11 cellular contexts compared by ENCODE assay signal in genomic region chr19:14555918-14556661, GRCh38. TPM values are rescaled to one million over a fixed set of nuclear protein-coding genes. Genes with fewer than 3 reads are reported as not detected.
DNase-seq lines count a peak whose midpoint lies in the region; ATAC-seq, FAIRE-seq and TF ChIP-seq lines count a peak whose summit lies in the region.
"Had no signal": no experiment of that assay in that cellular context is flagged by ENCODE, and none has a peak within 500 bp of the region (broad histone marks: within the 10 kb centered on the region; RNA-seq: fewer than 3 reads in every experiment).

No MANE protein-coding gene starts in this region.

- H4K5ac ChIP-seq in H1 (ENCODE audit: insufficient read length, low read depth, low read length) = no peak overlapping the region

- H3K9ac ChIP-seq in H1 (replicated peaks in 1 of 4; ENCODE audit: extremely low read depth in 1 of 4, low read depth in 3 of 4, low read length in 3 of 4) (no peak overlapping the region), skeletal muscle satellite cell (ENCODE audit: low read depth, low read length) (no peak overlapping the region)

- no peak overlapping the region for H2AFZ ChIP-seq in H1 (ENCODE audit: low read length)

- no peak for ATAC-seq in activated CD4-positive, alpha-beta T cell treated with anti-CD3 and anti-CD28 coated beads for 36 hours
- ATAC-seq in HG03159 (IDR thresholded peaks at IDR 0.05; ENCODE audit: unreplicated experiment) = no peak

- no peak overlapping the region for H2BK120ac ChIP-seq in H1 (replicated peaks; ENCODE audit: low read depth, low read length)

- no peak for TF ChIP-seq EP300 in H1 (IDR thresholded peaks at IDR 0.05; ENCODE audit: borderline replicate concordance in 1 of 2, low read depth in 2 of 2, low read length in 2 of 2)

- no peak overlapping the region for H2BK15ac ChIP-seq in H1 (ENCODE audit: low read length)

- no peak overlapping the region for H3K18ac ChIP-seq in H1 (ENCODE audit: extremely low read depth, low read length)

- no peak overlapping the region for H2BK12ac ChIP-seq in H1 (ENCODE audit: low read depth, low read length)

- H3K23ac ChIP-seq in H1 (ENCODE audit: insufficient read length) = no peak overlapping the region

- H3K27ac ChIP-seq in H1 (ENCODE audit: low read depth, low read length) = no peak overlapping the region
- no peak overlapping the region for H3K27ac ChIP-seq in small intestine (ENCODE audit: low read depth in 1 of 2, low read length in 1 of 2)

- H3K4me2 ChIP-seq in H1 (ENCODE audit: insufficient read depth in 1 of 2, low read depth in 2 of 2, low read length in 2 of 2) (no peak overlapping the region), skeletal muscle satellite cell (ENCODE audit: low read length) (peak overlapping the region; percentile 85)

- H3K9me3 Mint-ChIP-seq in activated CD4-positive, alpha-beta T cell treated with anti-CD3 and anti-CD28 coated beads for 36 hours (ENCODE audit: low read depth) = no peaks in the 10 kb centered on the region

- peak; percentile 12 for FAIRE-seq in RCC 7860 (lab: Jason Lieb, UNC)
- no peak for FAIRE-seq in H1 (lab: Jason Lieb, UNC)
- no peak for FAIRE-seq in small intestine (lab: Jason Lieb, UNC)
- FAIRE-seq: A204.1 had no signal

- CTCF ChIA-PET in activated CD4-positive, alpha-beta T cell treated with anti-CD3 and anti-CD28 coated beads for 36 hours (lab: Charles Lee) = interaction anchor here (0.6 to 3.9 kb wide), 16 partner anchors 10 to 1828 kb away, joined by 3 to 31 read pairs (median 5); partner anchors contain the start of genes NDUFB7 and ZNF333
- CTCF ChIA-PET in H1 (lab: Charles Lee; ENCODE audit: partially characterized antibody) = interaction anchor here (0.6 to 6.3 kb wide), 19 partner anchors 8 to 131 kb away, joined by 3 to 47 read pairs (median 4); partner anchors contain the start of genes DNAJB1, GIPC1 and NDUFB7

- H3K4me3 ChIP-seq in H1 (ENCODE audit: extremely low read depth in 1 of 4, insufficient read depth in 2 of 4, low read depth in 3 of 4, low read length in 4 of 4) (no peak overlapping the region), skeletal muscle satellite cell (ENCODE audit: low read length) (no peak overlapping the region), small intestine (ENCODE audit: low read depth in 1 of 2, low read length in 2 of 2) (no peak overlapping the region)

- H3K56ac ChIP-seq in H1 (replicated peaks; ENCODE audit: insufficient read length, low read depth, low read length) = no peak overlapping the region

- peaks cover 12% of the 10 kb centered on the region for H3K79me1 ChIP-seq in H1 (ENCODE audit: low read depth, low read length)

- no peaks in the 10 kb centered on the region for H3K36me3 ChIP-seq in H1 (ENCODE audit: control insufficient read depth in 2 of 4, insufficient read depth in 4 of 4, low read length in 3 of 4)
- H3K36me3 ChIP-seq in skeletal muscle satellite cell (ENCODE audit: insufficient read depth, low read length) = no peaks in the 10 kb centered on the region
- H3K36me3 ChIP-seq in small intestine (ENCODE audit: control insufficient read depth in 2 of 2, insufficient read depth in 2 of 2, low read length in 2 of 2) = no peaks in the 10 kb centered on the region

- H3K14ac ChIP-seq in H1 (ENCODE audit: insufficient read length) = no peak overlapping the region

- H4K20me1 ChIP-seq in H1 (replicated peaks in 1 of 2; ENCODE audit: control insufficient read depth in 1 of 2, insufficient read depth in 2 of 2, low read length in 2 of 2) = peaks cover 7 to 18% of the 10 kb centered on the region in 2 experiments

- H4K91ac ChIP-seq in H1 (replicated peaks; ENCODE audit: insufficient read length, low read length) = no peak overlapping the region

- peak; percentile 37 for DNase-seq in activated CD4-positive, alpha-beta T cell treated with anti-CD3 and anti-CD28 coated beads for 36 hours
- DNase-seq in activated CD4-positive, alpha-beta T cell treated with anti-CD3 and anti-CD28 coated beads for 4 hours = no peak
- DNase-seq in RCC 7860 (ENCODE audit: low spot score) (peak; percentile 63), H1 (ENCODE audit: low read depth in 1 of 2, low spot score in 2 of 2) (no peak), NCI-H526 (lab: John Stamatoyannopoulos, UW) (no peak), small intestine (no peak)

- no peak for TF ChIP-seq RAD21 in H1 (IDR thresholded peaks at IDR 0.05 in 1 of 2, conservative IDR thresholded peaks at IDR 0.05 in 1 of 2; ENCODE audit: low read depth in 2 of 2, low read length in 2 of 2)

- peak overlapping the region; percentile 45 for H3K27ac Mint-ChIP-seq in activated CD4-positive, alpha-beta T cell treated with anti-CD3 and anti-CD28 coated beads for 36 hours

- peaks cover 3% of the 10 kb centered on the region for H3K36me3 Mint-ChIP-seq in activated CD4-positive, alpha-beta T cell treated with anti-CD3 and anti-CD28 coated beads for 36 hours (ENCODE audit: low read depth)

- 90% methylated on average over 12 of the region's 12 CpGs; no CpG with 5 or more reads in 1 of the 2 experiments for WGBS in H1 (ENCODE audit: extremely low coverage in 1 of 2, insufficient coverage in 1 of 2, insufficient read length in 1 of 2, insufficient replicate concordance in 2 of 2, low coverage in 1 of 2, low lambda C conversion rate in 2 of 2, missing lambda C conversion rate in 1 of 2), 2 experiments
- 76 to 82% (median 80%) methylated on average over 12 of the region's 12 CpGs for WGBS in small intestine, 3 donors

- no peak overlapping the region for H3K4ac ChIP-seq in H1 (replicated peaks; ENCODE audit: insufficient read length, low read depth, low read length)

- no peaks in the 10 kb centered on the region for H3K23me2 ChIP-seq in H1 (ENCODE audit: low read depth, low read length)

- intact Hi-C loops in activated CD4-positive, alpha-beta T cell treated with anti-CD3 and anti-CD28 coated beads for 36 hours (cut with DNase I, micrococcal nuclease) = loop anchor here in 1 of 2 experiments (1.0 to 2.0 kb wide), 2 partner anchors 19 to 130 kb away; no protein-coding TSS in a partner anchor

- no peak overlapping the region for H3K4me3 Mint-ChIP-seq in activated CD4-positive, alpha-beta T cell treated with anti-CD3 and anti-CD28 coated beads for 36 hours

- H2AK5ac ChIP-seq in H1 (ENCODE audit: low read depth, low read length) = no peak overlapping the region; the same call in 1 of the 2 replicates

- POLR2A ChIA-PET in activated CD4-positive, alpha-beta T cell treated with anti-CD3 and anti-CD28 coated beads for 36 hours (lab: Charles Lee) = no interaction called here
- POLR2A ChIA-PET in H1 (lab: Charles Lee; ENCODE audit: partially characterized antibody) = interaction anchor here (0.9 to 1.8 kb wide), 4 partner anchors 8 to 39 kb away, joined by 3 to 8 read pairs (median 4); no protein-coding TSS in a partner anchor

- TF ChIP-seq POLR2A in H1 (IDR thresholded peaks at IDR 0.05; ENCODE audit: control extremely low read depth in 1 of 2, low read depth in 2 of 2, low read length in 2 of 2) = no peak

- peak overlapping the region; percentile 41; the same call in 1 of the 2 replicates for H4K8ac ChIP-seq in H1 (ENCODE audit: extremely low read depth, insufficient read depth, low read length)

- H3K27me3 Mint-ChIP-seq in activated CD4-positive, alpha-beta T cell treated with anti-CD3 and anti-CD28 coated beads for 36 hours = no peaks in the 10 kb centered on the region

- peaks cover 0 to 30% of the 10 kb centered on the region in 2 experiments; a peak in 1 of 4 replicates for H3K79me2 ChIP-seq in H1 (ENCODE audit: control insufficient read depth in 1 of 2, insufficient read depth in 2 of 2, low read length in 2 of 2)

- H2BK5ac ChIP-seq in H1 (ENCODE audit: low read depth, low read length) = no peak overlapping the region

- peaks cover 0 to 24% (median 17%) of the 10 kb centered on the region in 4 experiments; a peak in 6 of 7 replicates for H3K4me1 ChIP-seq in H1 (replicated peaks in 1 of 4; ENCODE audit: control insufficient read depth in 3 of 4, insufficient read depth in 4 of 4, low read length in 3 of 4)
- peaks cover 29% of the 10 kb centered on the region for H3K4me1 ChIP-seq in skeletal muscle satellite cell (ENCODE audit: control insufficient read depth, insufficient read depth, low read length)
- no peaks in the 10 kb centered on the region for H3K4me1 ChIP-seq in small intestine (ENCODE audit: control insufficient read depth in 2 of 2, insufficient read depth in 1 of 2, low read depth in 1 of 2, low read length in 1 of 2)

- no peaks in the 10 kb centered on the region for H3K9me3 ChIP-seq in H1 (ENCODE audit: insufficient read depth in 2 of 2, low read depth in 1 of 2, low read length in 1 of 2)
- H3K9me3 ChIP-seq in skeletal muscle satellite cell (replicated peaks; ENCODE audit: low read length) = no peaks in the 10 kb centered on the region
- no peaks in the 10 kb centered on the region for H3K9me3 ChIP-seq in small intestine (ENCODE audit: control insufficient read depth, low read depth)

- H3K4me1 Mint-ChIP-seq in activated CD4-positive, alpha-beta T cell treated with anti-CD3 and anti-CD28 coated beads for 36 hours = peaks cover 50% of the 10 kb centered on the region

- H2BK20ac ChIP-seq in H1 (ENCODE audit: low read length) = no peak overlapping the region

- no peak for TF ChIP-seq CTCF in H1 (IDR thresholded peaks at IDR 0.05; ENCODE audit: control extremely low read depth in 1 of 3, insufficient read depth in 1 of 3, low read depth in 1 of 3, low read length in 3 of 3)

- H3K27me3 ChIP-seq in H1 (replicated peaks in 1 of 4; ENCODE audit: control insufficient read depth in 3 of 4, extremely low read depth in 1 of 4, insufficient read depth in 3 of 4, low read length in 3 of 4) (no peaks in the 10 kb centered on the region), skeletal muscle satellite cell (ENCODE audit: control insufficient read depth, insufficient read depth, low read length) (no peaks in the 10 kb centered on the region), small intestine (ENCODE audit: control insufficient read depth in 2 of 2, insufficient read depth in 2 of 2, low read length in 2 of 2) (no peaks in the 10 kb centered on the region)

RNA-seq across cellular contexts. Expression of gene NDUFB7, which starts 15.8 kb away (rescaled TPM):
- total RNA-seq in activated CD4-positive, alpha-beta T cell treated with anti-CD3 and anti-CD28 coated beads for 36 hours = 100 to 1,000 TPM; 112 to 121 TPM
- total RNA-seq in H1 (2021; fragmentation: NEBNext Ultra II Directional; extraction: Animal tissue kit (Norgen Biotek cat#: 25700)) = 151 and 161 TPM in 2 replicates
- polyA plus RNA-seq in H1 (2011; rRNA removed) (740 and 777 TPM in 2 replicates), small intestine (100 to 1,000 TPM; 597 to 818 (median 651) TPM)
- 516 TPM for polyA plus RNA-seq in H1 (2011; cell fraction: cytosol; rRNA removed)
- polyA plus RNA-seq in H1 (2011; cell fraction: nucleus; rRNA removed) = 409 TPM
- polyA plus RNA-seq in H1 (2012, experiment 1 of 2) = 92.3 to 278 TPM (median 228 TPM) in 4 replicates
- polyA plus RNA-seq in H1 (2012, experiment 2 of 2) = 239 TPM
- polyA plus RNA-seq in H1 (2013, experiment 1 of 2) = 244 TPM
- polyA plus RNA-seq in H1 (2013, experiment 2 of 2) = 241 TPM
- 37.4 and 68.2 TPM in 2 replicates for polyA minus RNA-seq in H1 (2011; rRNA and poly(A)+ RNA removed)
- polyA minus RNA-seq in H1 (2011; cell fraction: cytosol; rRNA and poly(A)+ RNA removed) = 113 TPM
- polyA minus RNA-seq in H1 (2011; cell fraction: nucleus; rRNA and poly(A)+ RNA removed) = 93.4 TPM
- 292 and 323 TPM in 2 replicates for total RNA-seq in skeletal muscle satellite cell (2012; rRNA removed)

RNA-seq across cellular contexts. Expression of gene TECR, which starts 26.7 kb away (rescaled TPM):
- 100 to 1,000 TPM; 106 to 145 TPM for total RNA-seq in activated CD4-positive, alpha-beta T cell treated with anti-CD3 and anti-CD28 coated beads for 36 hours
- 172 and 179 TPM in 2 replicates for total RNA-seq in H1 (2021; fragmentation: NEBNext Ultra II Directional; extraction: Animal tissue kit (Norgen Biotek cat#: 25700))
- polyA plus RNA-seq in H1 (2011; rRNA removed) (405 and 439 TPM in 2 replicates), small intestine (100 to 1,000 TPM; 147 to 234 (median 165) TPM)
- 162 TPM for polyA plus RNA-seq in H1 (2011; cell fraction: cytosol; rRNA removed)
- polyA plus RNA-seq in H1 (2011; cell fraction: nucleus; rRNA removed) = 283 TPM
- polyA plus RNA-seq in H1 (2012, experiment 1 of 2) = 145 to 221 TPM (median 207 TPM) in 4 replicates
- 342 TPM for polyA plus RNA-seq in H1 (2012, experiment 2 of 2)
- polyA plus RNA-seq in H1 (2013, experiment 1 of 2) = 342 TPM
- 367 TPM for polyA plus RNA-seq in H1 (2013, experiment 2 of 2)
- polyA minus RNA-seq in H1 (2011; rRNA and poly(A)+ RNA removed) = 119 and 162 TPM in 2 replicates
- 154 TPM for polyA minus RNA-seq in H1 (2011; cell fraction: cytosol; rRNA and poly(A)+ RNA removed)
- polyA minus RNA-seq in H1 (2011; cell fraction: nucleus; rRNA and poly(A)+ RNA removed) = 83.2 TPM
- 21.0 and 33.6 TPM in 2 replicates for total RNA-seq in skeletal muscle satellite cell (2012; rRNA removed)

RNA-seq across cellular contexts. Expression of gene CLEC17A, which starts 26.8 kb away (rescaled TPM):
- total RNA-seq in activated CD4-positive, alpha-beta T cell treated with anti-CD3 and anti-CD28 coated beads for 36 hours = 1 to 10 TPM; 2.4 to 2.5 TPM
- not detected in 2 replicates for total RNA-seq in H1 (2021; fragmentation: NEBNext Ultra II Directional; extraction: Animal tissue kit (Norgen Biotek cat#: 25700))
- polyA plus RNA-seq in H1 (2011; rRNA removed) (not detected in 2 replicates), small intestine (under 1 TPM in 1 of 3 donors, not detected in 2; 0.55 TPM)
- polyA plus RNA-seq in H1 (2011; cell fraction: cytosol; rRNA removed) = not detected
- polyA plus RNA-seq in H1 (2011; cell fraction: nucleus; rRNA removed) = not detected
- not detected in 4 replicates for polyA plus RNA-seq in H1 (2012, experiment 1 of 2)
- not detected for polyA plus RNA-seq in H1 (2012, experiment 2 of 2)
- 0.04 TPM for polyA plus RNA-seq in H1 (2013, experiment 1 of 2)
- polyA plus RNA-seq in H1 (2013, experiment 2 of 2) = 0.09 TPM
- polyA minus RNA-seq in H1 (2011; rRNA and poly(A)+ RNA removed) = not detected in 2 replicates
- not detected for polyA minus RNA-seq in H1 (2011; cell fraction: cytosol; rRNA and poly(A)+ RNA removed)
- polyA minus RNA-seq in H1 (2011; cell fraction: nucleus; rRNA and poly(A)+ RNA removed) = not detected
- under 0.01 TPM in 1 of 2 replicates, not detected in the other for total RNA-seq in skeletal muscle satellite cell (2012; rRNA removed)
- total RNA-seq: cardiac septum, lung microvascular endothelial cell had no signal

RNA-seq across cellular contexts. Expression of gene DNAJB1, which starts 37.9 kb away (rescaled TPM):
- 10 to 100 TPM; 69.3 to 72.6 TPM for total RNA-seq in activated CD4-positive, alpha-beta T cell treated with anti-CD3 and anti-CD28 coated beads for 36 hours
- total RNA-seq in H1 (2021; fragmentation: NEBNext Ultra II Directional; extraction: Animal tissue kit (Norgen Biotek cat#: 25700)) = 62.6 and 62.9 TPM in 2 replicates
- polyA plus RNA-seq in H1 (2011; rRNA removed) (51.7 and 64.3 TPM in 2 replicates), small intestine (10 to 100 TPM; 39.4 to 45.3 (median 43.2) TPM)
- polyA plus RNA-seq in H1 (2011; cell fraction: cytosol; rRNA removed) = 47.3 TPM
- polyA plus RNA-seq in H1 (2011; cell fraction: nucleus; rRNA removed) = 42.9 TPM
- 50.1 to 59.1 TPM (median 56.6 TPM) in 4 replicates for polyA plus RNA-seq in H1 (2012, experiment 1 of 2)
- polyA plus RNA-seq in H1 (2012, experiment 2 of 2) = 62.1 TPM
- polyA plus RNA-seq in H1 (2013, experiment 1 of 2) = 29.4 TPM
- 31.6 TPM for polyA plus RNA-seq in H1 (2013, experiment 2 of 2)
- 52.8 and 55.7 TPM in 2 replicates for polyA minus RNA-seq in H1 (2011; rRNA and poly(A)+ RNA removed)
- 23.5 TPM for polyA minus RNA-seq in H1 (2011; cell fraction: cytosol; rRNA and poly(A)+ RNA removed)
- polyA minus RNA-seq in H1 (2011; cell fraction: nucleus; rRNA and poly(A)+ RNA removed) = 28.5 TPM
- 74.3 and 74.9 TPM in 2 replicates for total RNA-seq in skeletal muscle satellite cell (2012; rRNA removed)

Comparison
In these comparisons a context has a peak if more than half of its experiments do, and no peak if none do; other contexts are left out.
1. DNase-seq: peak in activated CD4-positive, alpha-beta T cell treated with anti-CD3 and anti-CD28 coated beads for 36 hours (single experiment) and RCC 7860 (single experiment); none in activated CD4-positive, alpha-beta T cell treated with anti-CD3 and anti-CD28 coated beads for 4 hours (0 of 2), H1 (0 of 2), NCI-H526 (0 of 2) and small intestine (single experiment).